8 cellular contexts compared by ENCODE assay signal in genomic region chr7:41793556-41793955, GRCh38.
"Had no signal": no experiment of that assay in that cellular context is flagged by ENCODE, and none has a peak within 500 bp of the region (broad histone marks: within the 10 kb centered on the region; RNA-seq: fewer than 3 reads in every experiment).

No MANE protein-coding gene starts in this region.

- DNase-seq: GDM1, GF-D8 had no signal

- H3K4me3 ChIP-seq: GM12878 had no signal

- ATAC-seq: GM12878 had no signal

- FAIRE-seq: G401.6, GM12878, GM12891, GM12892, GM18507, GM19239 had no signal
